Comparison of ENCODE assay signal across 1 cellular context in genomic region chr4:85741921-85742591, GRCh38.
TF ChIP-seq lines count a peak whose summit lies in the region.

No MANE protein-coding gene starts in this region.

TF ChIP-seq in K562, 482 proteins besides CTCF, POLR2A, EP300 and RAD21 (continued from another document and continues in another):
- no peak for TF ChIP-seq ZBTB40 (IDR thresholded peaks at IDR 0.05)
- TF ChIP-seq ZBTB40 (CRISPR knock-in tag; IDR thresholded peaks at IDR 0.05) = no peak
- no peak for TF ChIP-seq ELK3 (CRISPR knock-in tag; IDR thresholded peaks at IDR 0.05)
- no peak for TF ChIP-seq RREB1 (CRISPR knock-in tag; IDR thresholded peaks at IDR 0.05)
- TF ChIP-seq TRIM25 (IDR thresholded peaks at IDR 0.05; ENCODE audit: borderline replicate concordance) = no peak
- no peak for TF ChIP-seq USF1 (CRISPR knock-in tag; IDR thresholded peaks at IDR 0.05)
- no peak for TF ChIP-seq GTF2A2 (tag; IDR thresholded peaks at IDR 0.05)
- 0 out of 2 replicates have a peak, but pooled peaks have one; percentile 30 for TF ChIP-seq MTA3 (IDR thresholded peaks at IDR 0.05; ENCODE audit: borderline replicate concordance)
- TF ChIP-seq DMBX1 (CRISPR knock-in tag; IDR thresholded peaks at IDR 0.05; ENCODE audit: borderline replicate concordance) = peak; percentile 40; the same call in 1 of the 2 replicates
- TF ChIP-seq CREB1 (IDR thresholded peaks at IDR 0.05) = no peak
- no peak for TF ChIP-seq CREB1 (CRISPR knock-in tag; IDR thresholded peaks at IDR 0.05)
- TF ChIP-seq CHAMP1 (IDR thresholded peaks at IDR 0.05) = no peak
- no peak for TF ChIP-seq SRSF9 (IDR thresholded peaks at IDR 0.05; ENCODE audit: borderline replicate concordance, low read depth, low read length)
- TF ChIP-seq NUFIP1 (IDR thresholded peaks at IDR 0.05; ENCODE audit: partially characterized antibody) = no peak
- TF ChIP-seq PHF8 (IDR thresholded peaks at IDR 0.05; ENCODE audit: borderline replicate concordance, low read length) = no peak
- TF ChIP-seq HMG20A (CRISPR knock-in tag; conservative IDR thresholded peaks at IDR 0.05) = no peak
- TF ChIP-seq ETS1 (conservative IDR thresholded peaks at IDR 0.05; ENCODE audit: control insufficient read depth, low read depth, low read length) = no peak
- peak; percentile 23 for TF ChIP-seq PRDM10 (IDR thresholded peaks at IDR 0.05; ENCODE audit: partially characterized antibody)
- peak; percentile 76 for TF ChIP-seq PKNOX1 (IDR thresholded peaks at IDR 0.05)
- TF ChIP-seq FOS (IDR thresholded peaks at IDR 0.05; ENCODE audit: extremely low read depth, insufficient read length) = no peak
